8 cellular contexts compared by ENCODE assay signal in genomic region chr16:56625943-56626654, GRCh38. TPM values are rescaled to one million over a fixed set of nuclear protein-coding genes. Genes with fewer than 3 reads are reported as not detected.
A peak's percentile ranks its signal among the peaks of the same experiment; 100 is the strongest.
DNase-seq lines count a peak whose midpoint lies in the region; ATAC-seq, FAIRE-seq and TF ChIP-seq lines count a peak whose summit lies in the region.

No MANE protein-coding gene starts in this region.

- H3K79me1 ChIP-seq in H1 (ENCODE audit: low read depth, low read length) = no peaks in the 10 kb centered on the region

- H2BK120ac ChIP-seq in H1 (replicated peaks; ENCODE audit: low read depth, low read length) = no peak overlapping the region

- no peak for TF ChIP-seq RAD21 in H1 (IDR thresholded peaks at IDR 0.05 in 1 of 2, conservative IDR thresholded peaks at IDR 0.05 in 1 of 2; ENCODE audit: low read depth in 2 of 2, low read length in 2 of 2)

- H4K20me1 ChIP-seq in H1 (replicated peaks in 1 of 2; ENCODE audit: control insufficient read depth in 1 of 2, insufficient read depth in 2 of 2, low read length in 2 of 2) = peaks cover 0 to 15% of the 10 kb centered on the region in 2 experiments

- H3K14ac ChIP-seq in H1 (ENCODE audit: insufficient read length) = no peak overlapping the region

- no peak for TF ChIP-seq CTCF in H1 (IDR thresholded peaks at IDR 0.05; ENCODE audit: control extremely low read depth in 1 of 3, insufficient read depth in 1 of 3, low read depth in 1 of 3, low read length in 3 of 3)

- peak overlapping the region; percentile 40; the same call in 1 of the 2 replicates for H2BK15ac ChIP-seq in H1 (ENCODE audit: low read length)

- H4K91ac ChIP-seq in H1 (replicated peaks; ENCODE audit: insufficient read length, low read length) = no peak overlapping the region

- peaks cover 5% of the 10 kb centered on the region; the same call in 1 of the 2 replicates for H3K23me2 ChIP-seq in H1 (ENCODE audit: low read depth, low read length)

- H3K4ac ChIP-seq in H1 (replicated peaks; ENCODE audit: insufficient read length, low read depth, low read length) = no peak overlapping the region

- H3K4me1 ChIP-seq in H1 (replicated peaks in 1 of 4; ENCODE audit: control insufficient read depth in 3 of 4, insufficient read depth in 4 of 4, low read length in 3 of 4) (peaks cover 0 to 17% (median 14%) of the 10 kb centered on the region in 4 experiments; a peak in 6 of 7 replicates), muscle layer of colon (ENCODE audit: insufficient read depth, low read length) (peaks cover 12% of the 10 kb centered on the region)

- no peak overlapping the region for H4K5ac ChIP-seq in H1 (ENCODE audit: insufficient read length, low read depth, low read length)

- H3K9ac ChIP-seq in H1 (replicated peaks in 1 of 4; ENCODE audit: extremely low read depth in 1 of 4, low read depth in 3 of 4, low read length in 3 of 4) (no peak overlapping the region), muscle layer of colon (ENCODE audit: low read length) (peak overlapping the region; percentile 71)

- no peak overlapping the region for H2AFZ ChIP-seq in H1 (ENCODE audit: low read length)

- no peak for ATAC-seq in HG03095 (IDR thresholded peaks at IDR 0.05; ENCODE audit: unreplicated experiment)

- DNase-seq in Daoy (ENCODE audit: low read depth) (peak; percentile 32), NCI-H226 (peak; percentile 36), H1 (ENCODE audit: low read depth in 1 of 2, low spot score in 2 of 2) (no peak), NCI-H1694 treated with DMSO at 0.1 percent for 48 hours (lab: John Stamatoyannopoulos, UW) (no peak), superior temporal gyrus (ENCODE audit: extremely low spot score) (no peak)
- no peak for DNase-seq in stimulated activated CD4-positive, alpha-beta T cell treated with anti-CD3 and anti-CD28 coated beads, Interleukin-2, amount 100 ng/mL, for 24 hours

- no peak for FAIRE-seq in H1 (lab: Jason Lieb, UNC)

- H3K18ac ChIP-seq in H1 (ENCODE audit: extremely low read depth, low read length) = peak overlapping the region; percentile 66

- H3K4me3 ChIP-seq in H1 (ENCODE audit: extremely low read depth in 1 of 4, insufficient read depth in 2 of 4, low read depth in 3 of 4, low read length in 4 of 4) (peak overlapping the region; percentile 6 to 61 (median 34); a peak in 6 of 8 replicates), muscle layer of colon (ENCODE audit: low read depth in 1 of 2, low read length in 2 of 2) (peak overlapping the region; percentile 87 to 97)

- no peak overlapping the region for H4K8ac ChIP-seq in H1 (ENCODE audit: extremely low read depth, insufficient read depth, low read length)

- peak overlapping the region; percentile 90 to 94 for H3K4me2 ChIP-seq in H1 (ENCODE audit: insufficient read depth in 1 of 2, low read depth in 2 of 2, low read length in 2 of 2)

- CTCF ChIA-PET in H1 (lab: Charles Lee; ENCODE audit: partially characterized antibody) = interaction anchor here (0.9 to 3.2 kb wide), 11 partner anchors 11 to 76 kb away, joined by 3 to 13 read pairs (median 5); partner anchors contain the start of genes MT1A and MT1H

- no peak overlapping the region for H3K23ac ChIP-seq in H1 (ENCODE audit: insufficient read length)

- no peak for TF ChIP-seq POLR2A in H1 (IDR thresholded peaks at IDR 0.05; ENCODE audit: control extremely low read depth in 1 of 2, low read depth in 2 of 2, low read length in 2 of 2)

- H3K27me3 ChIP-seq in H1 (replicated peaks in 1 of 4; ENCODE audit: control insufficient read depth in 3 of 4, extremely low read depth in 1 of 4, insufficient read depth in 3 of 4, low read length in 3 of 4) (peaks cover 60 to 88% (median 84%) of the 10 kb centered on the region in 4 experiments), muscle layer of colon (ENCODE audit: control insufficient read depth in 1 of 2, insufficient read depth in 2 of 2, low read length in 2 of 2) (no peaks in the 10 kb centered on the region)

- H2BK20ac ChIP-seq in H1 (ENCODE audit: low read length) = no peak overlapping the region

- 9% methylated on average over 16 of the region's 16 CpGs; no CpG with 5 or more reads in 1 of the 2 experiments for WGBS in H1 (ENCODE audit: extremely low coverage in 1 of 2, insufficient coverage in 1 of 2, insufficient read length in 1 of 2, insufficient replicate concordance in 2 of 2, low coverage in 1 of 2, low lambda C conversion rate in 2 of 2, missing lambda C conversion rate in 1 of 2), 2 experiments

- H3K9me3 ChIP-seq in H1 (ENCODE audit: insufficient read depth in 2 of 2, low read depth in 1 of 2, low read length in 1 of 2) = no peaks in the 10 kb centered on the region
- no peaks in the 10 kb centered on the region for H3K9me3 ChIP-seq in muscle layer of colon (ENCODE audit: low read length)

- peak overlapping the region; percentile 87; the same call in 1 of the 2 replicates for H2BK12ac ChIP-seq in H1 (ENCODE audit: low read depth, low read length)

- H3K79me2 ChIP-seq in H1 (ENCODE audit: control insufficient read depth in 1 of 2, insufficient read depth in 2 of 2, low read length in 2 of 2) = no peaks in the 10 kb centered on the region

- TF ChIP-seq EP300 in H1 (IDR thresholded peaks at IDR 0.05; ENCODE audit: borderline replicate concordance in 1 of 2, low read depth in 2 of 2, low read length in 2 of 2) = no peak

- H3K27ac ChIP-seq in H1 (ENCODE audit: low read depth, low read length) (no peak overlapping the region), muscle layer of colon (ENCODE audit: low read depth, low read length) (peak overlapping the region; percentile 74)

- H3K36me3 ChIP-seq in H1 (ENCODE audit: control insufficient read depth in 2 of 4, insufficient read depth in 4 of 4, low read length in 3 of 4) (no peaks in the 10 kb centered on the region), muscle layer of colon (ENCODE audit: insufficient read depth, low read length) (no peaks in the 10 kb centered on the region)

- 0 out of 2 replicates have a peak overlapping the region, but pooled peaks have one; percentile 72 for H2AK5ac ChIP-seq in H1 (ENCODE audit: low read depth, low read length)

- POLR2A ChIA-PET in H1 (lab: Charles Lee; ENCODE audit: partially characterized antibody) = interaction anchor here (0.7 to 4.7 kb wide), 27 partner anchors 10 to 306 kb away, joined by 3 to 66 read pairs (median 5); partner anchors contain the start of genes HERPUD1, MT1A, MT1F and MT1G

- no peak overlapping the region; the same call in 1 of the 2 replicates for H2BK5ac ChIP-seq in H1 (ENCODE audit: low read depth, low read length)

- H3K56ac ChIP-seq in H1 (replicated peaks; ENCODE audit: insufficient read length, low read depth, low read length) = no peak overlapping the region

RNA-seq across cellular contexts. Expression of gene MT1E, which starts 0.5 kb away (rescaled TPM):
- 248 and 365 TPM in 2 replicates for total RNA-seq in Daoy (2014; rRNA removed; shearing (Covaris generic))
- total RNA-seq in H1 (2021; fragmentation: NEBNext Ultra II Directional; extraction: Animal tissue kit (Norgen Biotek cat#: 25700)) = 3.5 and 7.9 TPM in 2 replicates
- polyA plus RNA-seq in H1 (2011; rRNA removed) = 109 and 117 TPM in 2 replicates
- polyA plus RNA-seq in H1 (2011; cell fraction: cytosol; rRNA removed) = 255 TPM
- 53.0 TPM for polyA plus RNA-seq in H1 (2011; cell fraction: nucleus; rRNA removed)
- 61.1 to 122 TPM (median 93.3 TPM) in 4 replicates for polyA plus RNA-seq in H1 (2012, experiment 1 of 2)
- 263 TPM for polyA plus RNA-seq in H1 (2012, experiment 2 of 2)
- polyA plus RNA-seq in H1 (2013, experiment 1 of 2) = 64.0 TPM
- polyA plus RNA-seq in H1 (2013, experiment 2 of 2) = 72.0 TPM
- polyA minus RNA-seq in H1 (2011; rRNA and poly(A)+ RNA removed) = 15.8 and 21.0 TPM in 2 replicates
- 24.5 TPM for polyA minus RNA-seq in H1 (2011; cell fraction: cytosol; rRNA and poly(A)+ RNA removed)
- 16.6 TPM for polyA minus RNA-seq in H1 (2011; cell fraction: nucleus; rRNA and poly(A)+ RNA removed)

RNA-seq across cellular contexts. Expression of gene MT1M, which starts 6.4 kb away (rescaled TPM):
- 0.74 and 7.4 TPM in 2 replicates for total RNA-seq in Daoy (2014; rRNA removed; shearing (Covaris generic))
- not detected in 2 replicates for total RNA-seq in H1 (2021; fragmentation: NEBNext Ultra II Directional; extraction: Animal tissue kit (Norgen Biotek cat#: 25700))
- 1.7 and 2.1 TPM in 2 replicates for polyA plus RNA-seq in H1 (2011; rRNA removed)
- 1.4 TPM for polyA plus RNA-seq in H1 (2011; cell fraction: cytosol; rRNA removed)
- polyA plus RNA-seq in H1 (2011; cell fraction: nucleus; rRNA removed) = 2.3 TPM
- 2.2 to 7.4 TPM (median 3.0 TPM) in 4 replicates for polyA plus RNA-seq in H1 (2012, experiment 1 of 2)
- 3.1 TPM for polyA plus RNA-seq in H1 (2012, experiment 2 of 2)
- polyA plus RNA-seq in H1 (2013, experiment 1 of 2) = 7.4 TPM
- polyA plus RNA-seq in H1 (2013, experiment 2 of 2) = 7.4 TPM
- polyA minus RNA-seq in H1 (2011; rRNA and poly(A)+ RNA removed) = 0.73 and 0.93 TPM in 2 replicates
- polyA minus RNA-seq in H1 (2011; cell fraction: cytosol; rRNA and poly(A)+ RNA removed) = not detected
- not detected for polyA minus RNA-seq in H1 (2011; cell fraction: nucleus; rRNA and poly(A)+ RNA removed)

RNA-seq across cellular contexts. Expression of gene MT1A, which starts 12.4 kb away (rescaled TPM):
- total RNA-seq in Daoy (2014; rRNA removed; shearing (Covaris generic)) = not detected in 2 replicates
- total RNA-seq in H1 (2021; fragmentation: NEBNext Ultra II Directional; extraction: Animal tissue kit (Norgen Biotek cat#: 25700)) = not detected in 2 replicates
- polyA plus RNA-seq in H1 (2011; rRNA removed) = not detected in 2 replicates
- not detected for polyA plus RNA-seq in H1 (2011; cell fraction: cytosol; rRNA removed)
- not detected for polyA plus RNA-seq in H1 (2011; cell fraction: nucleus; rRNA removed)
- not detected in 4 replicates for polyA plus RNA-seq in H1 (2012, experiment 1 of 2)
- polyA plus RNA-seq in H1 (2012, experiment 2 of 2) = not detected
- 2.4 TPM for polyA plus RNA-seq in H1 (2013, experiment 1 of 2)
- 1.4 TPM for polyA plus RNA-seq in H1 (2013, experiment 2 of 2)
- polyA minus RNA-seq in H1 (2011; rRNA and poly(A)+ RNA removed) = not detected in 2 replicates
- not detected for polyA minus RNA-seq in H1 (2011; cell fraction: cytosol; rRNA and poly(A)+ RNA removed)
- not detected for polyA minus RNA-seq in H1 (2011; cell fraction: nucleus; rRNA and poly(A)+ RNA removed)

RNA-seq across cellular contexts. Expression of gene MT2A, which starts 17.7 kb away (rescaled TPM):
- 207 and 248 TPM in 2 replicates for total RNA-seq in Daoy (2014; rRNA removed; shearing (Covaris generic))
- total RNA-seq in H1 (2021; fragmentation: NEBNext Ultra II Directional; extraction: Animal tissue kit (Norgen Biotek cat#: 25700)) = 9.2 and 9.5 TPM in 2 replicates
- polyA plus RNA-seq in H1 (2011; rRNA removed) = 23.2 and 30.1 TPM in 2 replicates
- polyA plus RNA-seq in H1 (2011; cell fraction: cytosol; rRNA removed) = 12.8 TPM
- 21.1 TPM for polyA plus RNA-seq in H1 (2011; cell fraction: nucleus; rRNA removed)
- 92.5 to 136 TPM (median 103 TPM) in 4 replicates for polyA plus RNA-seq in H1 (2012, experiment 1 of 2)
- polyA plus RNA-seq in H1 (2012, experiment 2 of 2) = 50.9 TPM
- 278 TPM for polyA plus RNA-seq in H1 (2013, experiment 1 of 2)
- polyA plus RNA-seq in H1 (2013, experiment 2 of 2) = 279 TPM
- 3.3 and 4.2 TPM in 2 replicates for polyA minus RNA-seq in H1 (2011; rRNA and poly(A)+ RNA removed)
- polyA minus RNA-seq in H1 (2011; cell fraction: cytosol; rRNA and poly(A)+ RNA removed) = 24.2 TPM
- polyA minus RNA-seq in H1 (2011; cell fraction: nucleus; rRNA and poly(A)+ RNA removed) = 5.4 TPM

RNA-seq across cellular contexts. Expression of gene MT1B, which starts 25.6 kb away (rescaled TPM):
- total RNA-seq in Daoy (2014; rRNA removed; shearing (Covaris generic)) = not detected in 2 replicates
- total RNA-seq in H1 (2021; fragmentation: NEBNext Ultra II Directional; extraction: Animal tissue kit (Norgen Biotek cat#: 25700)) = not detected in 2 replicates
- not detected in 2 replicates for polyA plus RNA-seq in H1 (2011; rRNA removed)
- polyA plus RNA-seq in H1 (2011; cell fraction: cytosol; rRNA removed) = not detected
- not detected for polyA plus RNA-seq in H1 (2011; cell fraction: nucleus; rRNA removed)
- not detected in 4 replicates for polyA plus RNA-seq in H1 (2012, experiment 1 of 2)
- not detected for polyA plus RNA-seq in H1 (2012, experiment 2 of 2)
- not detected for polyA plus RNA-seq in H1 (2013, experiment 1 of 2)
- polyA plus RNA-seq in H1 (2013, experiment 2 of 2) = not detected
- not detected in 2 replicates for polyA minus RNA-seq in H1 (2011; rRNA and poly(A)+ RNA removed)
- not detected for polyA minus RNA-seq in H1 (2011; cell fraction: cytosol; rRNA and poly(A)+ RNA removed)
- not detected for polyA minus RNA-seq in H1 (2011; cell fraction: nucleus; rRNA and poly(A)+ RNA removed)

Comparison
In these comparisons a context has a peak if more than half of its experiments do, and no peak if none do; other contexts are left out.
1. DNase-seq: peak in Daoy (single experiment) and NCI-H226 (single experiment); none in H1 (0 of 2), NCI-H1694 treated with DMSO at 0.1 percent for 48 hours (single experiment), superior temporal gyrus (single experiment) and stimulated activated CD4-positive, alpha-beta T cell treated with anti-CD3 and anti-CD28 coated beads, Interleukin-2, amount 100 ng/mL, for 24 hours (0 of 2).
2. RNA of gene MT1E, which starts 0.5 kb away (total RNA-seq): 248 to 365 TPM in Daoy; 3.5 to 7.9 TPM in H1; every median in the first group is over 10 times any median in the second.